ENCODE assay signal across 8 cellular contexts in the genomic region with DNA sequence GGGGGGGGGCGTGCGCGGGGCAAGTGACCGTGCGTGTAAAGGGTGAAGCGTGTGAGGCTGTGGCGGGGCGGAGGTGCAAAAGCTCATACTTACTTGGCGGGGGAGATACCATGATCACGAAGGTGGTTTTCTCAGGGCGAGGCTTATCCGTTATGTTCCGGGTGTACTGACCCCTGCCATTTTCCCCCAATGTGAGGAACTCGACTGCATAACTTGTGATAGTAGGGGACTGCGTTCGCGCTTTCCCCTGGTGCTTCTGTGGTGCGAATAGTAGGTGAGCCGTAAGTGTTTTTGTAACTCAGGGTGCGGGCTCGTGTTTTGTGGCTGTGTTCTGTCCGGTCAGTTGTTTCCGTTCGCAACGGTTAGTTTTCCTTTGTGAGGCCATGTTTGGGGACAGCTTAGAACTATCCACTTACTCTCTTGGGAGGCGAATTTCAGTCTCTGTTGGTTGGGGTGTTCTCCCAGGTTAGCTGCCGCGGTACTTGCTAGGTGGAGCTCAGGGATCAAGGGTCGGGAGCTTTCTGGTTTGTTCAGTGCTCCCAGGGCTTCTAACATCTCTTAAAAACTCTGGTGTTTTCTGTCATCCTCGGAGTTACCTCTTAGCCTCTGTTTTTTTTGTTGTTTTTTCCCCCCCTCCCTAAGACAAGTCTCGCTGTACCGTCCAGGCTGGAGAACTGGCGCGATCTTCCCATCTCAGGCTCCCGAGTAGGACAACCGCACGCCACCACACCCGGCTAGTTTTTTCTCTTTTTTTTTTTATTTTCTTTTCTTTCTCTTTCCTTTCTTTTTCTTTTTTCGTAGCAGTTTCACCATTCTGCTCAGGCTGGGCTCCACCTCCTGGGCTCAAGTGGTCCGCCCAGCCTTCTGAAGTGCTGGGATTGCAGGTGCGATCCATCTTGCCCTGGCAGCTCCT. TPM values are rescaled to one million over a fixed set of nuclear protein-coding genes. Genes with fewer than 3 reads are reported as not detected.
DNase-seq lines count a peak whose midpoint lies in the region; ATAC-seq and TF ChIP-seq lines count a peak whose summit lies in the region.
"Not testable (repeated sequence)": the region's sequence is repeated elsewhere in the genome, so short reads cannot be mapped to it uniquely, and the experiment has no call there.

No MANE protein-coding gene starts in this region.

- DNase-seq in GM12865 (ENCODE audit: low read depth) (peak; percentile 99), NCI-H1105 treated with DMSO at 0.1 percent for 48 hours (lab: John Stamatoyannopoulos, UW) (peak; percentile 93), Right ventricle myocardium inferior (ENCODE audit: missing footprints) (peak; percentile 77), occipital lobe (lab: John Stamatoyannopoulos, UW) (peak; percentile 60), stromal cell of bone marrow (ENCODE audit: low read depth) (peak; percentile 88)
- DNase-seq in activated naive CD8-positive, alpha-beta T cell treated with anti-CD3 and anti-CD28 coated beads, Interleukin-2, amount 50 U/mL, for 16 hours (ENCODE audit: low read depth, low spot score) = peak; percentile 77

- H3F3A ChIP-seq in SU-DHL-6 (ENCODE audit: insufficient read depth) = not testable (repeated sequence)

- H3K4me3 ChIP-seq in GM12865 (ENCODE audit: low read depth, low read length) (peak overlapping the region; percentile 57), SU-DHL-6 (ENCODE audit: insufficient read depth, low read length, poor library complexity, severe bottlenecking) (peak overlapping the region; percentile 28)

- not testable (repeated sequence) for H3K79me2 ChIP-seq in SU-DHL-6 (ENCODE audit: insufficient read depth, low read length)

- H3K9me3 ChIP-seq in SU-DHL-6 (ENCODE audit: insufficient read depth, low read length) = not testable (repeated sequence)

- not testable (repeated sequence) for H4K20me1 ChIP-seq in SU-DHL-6 (ENCODE audit: low read depth, low read length)

- peak overlapping the region; percentile 38 for H3K9ac ChIP-seq in SU-DHL-6 (ENCODE audit: low read length)

- intact Hi-C loops in Right ventricle myocardium inferior (cut with DNase I) = not testable (repeated sequence)

- H3K36me3 ChIP-seq in SU-DHL-6 (ENCODE audit: low read length) = not testable (repeated sequence)

- not testable (repeated sequence) for TF ChIP-seq CTCF in GM12865 (IDR thresholded peaks at IDR 0.05; ENCODE audit: insufficient read depth, low read depth, low read length, missing control alignments); SU-DHL-6 (IDR thresholded peaks at IDR 0.05; ENCODE audit: insufficient read depth, low read length, poor library complexity, severe bottlenecking)

- not testable (repeated sequence) for H2AFZ ChIP-seq in SU-DHL-6 (ENCODE audit: low read depth, low read length, severe bottlenecking)

- not testable (repeated sequence) for H3K27me3 ChIP-seq in SU-DHL-6 (ENCODE audit: low read length)

- peak overlapping the region; percentile 75 for H3K27ac ChIP-seq in SU-DHL-6 (ENCODE audit: low read depth, low read length)

- H3K4me2 ChIP-seq in SU-DHL-6 (ENCODE audit: low read depth, low read length, poor library complexity, severe bottlenecking) = peak overlapping the region; percentile 49

- ATAC-seq in HG02610 (IDR thresholded peaks at IDR 0.05; ENCODE audit: unreplicated experiment) = peak; percentile 87
- ATAC-seq in Right ventricle myocardium inferior = peak; percentile 87

- not testable (repeated sequence) for H3K9me2 ChIP-seq in SU-DHL-6 (replicated peaks; ENCODE audit: insufficient read depth, low read length)

RNA-seq across cellular contexts. Expression of gene PPIAL4E, which starts 39.3 kb away (rescaled TPM):
- not detected for total RNA-seq in Right ventricle myocardium inferior
- total RNA-seq in occipital lobe = not detected

RNA-seq across cellular contexts. Expression of gene NBPF15, which starts 48.7 kb away (rescaled TPM):
- total RNA-seq in Right ventricle myocardium inferior (7.3 TPM), occipital lobe (45.4 TPM)

Comparison
In these comparisons a context has a peak if more than half of its experiments do, and no peak if none do; other contexts are left out.
1. Peak in every context shown above with its lines: DNase-seq, ATAC-seq, H3K4me3 ChIP-seq and H3K27ac ChIP-seq.